Comparison of ENCODE assay signal across 8 cellular contexts in the genomic region with DNA sequence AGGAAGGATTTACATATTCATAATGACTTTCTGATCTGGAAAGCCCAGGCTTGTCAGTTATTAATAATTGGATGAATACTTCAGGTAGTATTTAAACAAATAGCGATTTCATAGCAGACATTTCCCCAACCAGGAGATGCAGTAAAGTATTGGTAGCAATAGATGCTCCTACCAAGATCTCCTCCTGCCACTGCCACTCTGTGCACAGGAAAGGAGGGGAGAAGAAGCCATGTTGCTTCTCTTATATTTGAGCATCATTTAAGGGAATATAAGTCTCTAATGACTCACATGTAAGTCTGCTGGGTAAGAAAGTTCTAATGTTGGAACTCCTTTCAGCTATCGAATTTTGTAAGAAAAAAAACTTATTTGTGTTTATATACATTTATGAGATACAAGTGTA. TPM values are rescaled to one million over a fixed set of nuclear protein-coding genes. Genes with fewer than 3 reads are reported as not detected.
DNase-seq lines count a peak whose midpoint lies in the region; ATAC-seq and TF ChIP-seq lines count a peak whose summit lies in the region.

No MANE protein-coding gene starts in this region.

- H3F3A ChIP-seq in neural progenitor cell (ENCODE audit: low read depth) = peaks cover 22% of the 10 kb centered on the region

- no peak overlapping the region for H2BK15ac ChIP-seq in mesendoderm (replicated peaks; ENCODE audit: low read depth)

- H3K79me2 ChIP-seq in KMS-11 (ENCODE audit: insufficient read depth, low read depth) = peaks cover 26% of the 10 kb centered on the region
- H3K79me2 ChIP-seq in neural progenitor cell (ENCODE audit: low read depth) = no peaks in the 10 kb centered on the region
- H3K79me2 ChIP-seq in mesendoderm (ENCODE audit: control insufficient read depth, insufficient read depth, low read length) = no peaks in the 10 kb centered on the region

- H3K23ac ChIP-seq in mesendoderm (ENCODE audit: low read length) = no peak overlapping the region

- H2AFZ ChIP-seq in KMS-11 (ENCODE audit: low read depth) = peak overlapping the region; percentile 79
- H2AFZ ChIP-seq in neural progenitor cell (replicated peaks) = peak overlapping the region; percentile 18

- H3K9me3 Mint-ChIP-seq in neural progenitor cell = no peaks in the 10 kb centered on the region

- no peak for DNase-seq in BJ (ENCODE audit: low read depth)
- no peak for DNase-seq in caudate nucleus (lab: John Stamatoyannopoulos, UW)
- DNase-seq in neural progenitor cell (ENCODE audit: low spot score) = no peak
- no peak for DNase-seq in mesendoderm
- no peak for DNase-seq in iPS-NIHi11 (ENCODE audit: low spot score)

- H3K27ac Mint-ChIP-seq in neural progenitor cell = no peak overlapping the region

- H3K4me3 ChIP-seq in BJ (ENCODE audit: low read depth, low read length) (peak overlapping the region; percentile 48; the same call in 1 of the 2 replicates), KMS-11 (IDR thresholded peaks at IDR 0.05; ENCODE audit: insufficient read depth, low read depth, low read length) (peak overlapping the region; percentile 54), neural progenitor cell (no peak overlapping the region), mesendoderm (ENCODE audit: low read length) (no peak overlapping the region)

- H3K4me1 ChIP-seq in KMS-11 (ENCODE audit: low read depth, poor library complexity, severe bottlenecking) = peaks cover 41% of the 10 kb centered on the region
- H3K4me1 ChIP-seq in neural progenitor cell = peaks cover 22% of the 10 kb centered on the region
- H3K4me1 ChIP-seq in mesendoderm (ENCODE audit: control insufficient read depth, low read depth, low read length) = peaks cover 15% of the 10 kb centered on the region

- POLR2A ChIA-PET in BJ (lab: Charles Lee) = interaction anchor here (0.7 to 1.0 kb wide), 2 partner anchors 9 to 63 kb away, joined by 3 to 5 read pairs; no protein-coding TSS in a partner anchor

- H2BK120ac ChIP-seq in mesendoderm (ENCODE audit: low read depth, low read length) = no peak overlapping the region

- no peak overlapping the region for H4K8ac ChIP-seq in mesendoderm (ENCODE audit: low read depth, low read length)

- CTCF ChIA-PET in BJ (lab: Yijun Ruan, JAX) = interaction anchor here (0.9 to 1.9 kb wide), 4 partner anchors 9 to 63 kb away, joined by 3 to 6 read pairs (median 4); no protein-coding TSS in a partner anchor

- WGBS in mesendoderm (ENCODE audit: extremely low coverage, insufficient coverage, low lambda C conversion rate) = no CpG with 5 or more reads among the region's 2 CpGs

- H3K4me2 ChIP-seq in KMS-11 = peak overlapping the region; percentile 82
- no peak overlapping the region for H3K4me2 ChIP-seq in neural progenitor cell
- H3K4me2 ChIP-seq in mesendoderm (ENCODE audit: low read length) = no peak overlapping the region

- H3K79me1 ChIP-seq in mesendoderm (ENCODE audit: low read length) = no peaks in the 10 kb centered on the region

- H3K4me1 Mint-ChIP-seq in neural progenitor cell = peaks cover 13% of the 10 kb centered on the region

- no peak overlapping the region for H3K4ac ChIP-seq in mesendoderm (ENCODE audit: low read depth, low read length)

- H3K56ac ChIP-seq in mesendoderm (ENCODE audit: low read length) = no peak overlapping the region

- H4K20me1 ChIP-seq in KMS-11 (ENCODE audit: insufficient read depth) (no peaks in the 10 kb centered on the region), neural progenitor cell (ENCODE audit: low read depth) (no peaks in the 10 kb centered on the region)

- no peak overlapping the region for H2BK5ac ChIP-seq in mesendoderm (ENCODE audit: low read length)

- no peaks in the 10 kb centered on the region for H3K9me3 ChIP-seq in neural progenitor cell (ENCODE audit: low read depth)

- ATAC-seq in GM18505 (IDR thresholded peaks at IDR 0.05; ENCODE audit: unreplicated experiment) = no peak
- no peak for ATAC-seq in HG03196 (IDR thresholded peaks at IDR 0.05; ENCODE audit: unreplicated experiment)

- TF ChIP-seq CTCF in BJ (IDR thresholded peaks at IDR 0.05; ENCODE audit: insufficient read depth, low read depth, low read length) = no peak
- no peak for TF ChIP-seq CTCF in KMS-11 (conservative IDR thresholded peaks at IDR 0.05; ENCODE audit: low read depth, low read length)
- no peak for TF ChIP-seq CTCF in neural progenitor cell (IDR thresholded peaks at IDR 0.05)

- no peak for TF ChIP-seq POLR2A in GM18505 (IDR thresholded peaks at IDR 0.05; ENCODE audit: borderline replicate concordance, extremely low read depth, insufficient read depth, insufficient read length)

- H3K18ac ChIP-seq in mesendoderm (ENCODE audit: low read length) = no peak overlapping the region

- H3K9ac ChIP-seq in KMS-11 (peak overlapping the region; percentile 70; the same call in 1 of the 2 replicates), neural progenitor cell (no peak overlapping the region), mesendoderm (ENCODE audit: low read length) (no peak overlapping the region)

- H3K27me3 Mint-ChIP-seq in neural progenitor cell (ENCODE audit: insufficient read depth, low read depth) = peaks cover 2% of the 10 kb centered on the region

- H3K36me3 Mint-ChIP-seq in neural progenitor cell = no peaks in the 10 kb centered on the region

- H3K27me3 ChIP-seq in BJ (ENCODE audit: control insufficient read depth, insufficient read depth, low read length) (no peaks in the 10 kb centered on the region), KMS-11 (ENCODE audit: insufficient read depth, low read depth) (no peaks in the 10 kb centered on the region; the same call in 1 of the 2 replicates), neural progenitor cell (no peaks in the 10 kb centered on the region), mesendoderm (ENCODE audit: insufficient read depth, low read length, poor library complexity) (no peaks in the 10 kb centered on the region)

- H4K5ac ChIP-seq in mesendoderm (ENCODE audit: low read length) = no peak overlapping the region

- no peak overlapping the region for H2AK5ac ChIP-seq in mesendoderm (ENCODE audit: low read length)

- H3K4me3 Mint-ChIP-seq in neural progenitor cell = no peak overlapping the region

- H3K27ac ChIP-seq in KMS-11 = peak overlapping the region; percentile 66
- H3K27ac ChIP-seq in caudate nucleus (ENCODE audit: low read depth, low read length) = peak overlapping the region; percentile 76
- H3K27ac ChIP-seq in neural progenitor cell = no peak overlapping the region
- H3K27ac ChIP-seq in mesendoderm (ENCODE audit: low read depth, low read length) = no peak overlapping the region

- H3K36me3 ChIP-seq in BJ (ENCODE audit: control insufficient read depth, insufficient read depth, low read length) (0 out of 2 replicates have a peak, but pooled peaks cover 1% of the 10 kb centered on the region), KMS-11 (ENCODE audit: insufficient read depth) (no peaks in the 10 kb centered on the region), neural progenitor cell (no peaks in the 10 kb centered on the region), mesendoderm (ENCODE audit: control insufficient read depth, insufficient read depth, low read length) (no peaks in the 10 kb centered on the region)

RNA-seq across cellular contexts. Expression of gene IFI16, which starts 0.4 kb away (rescaled TPM):
- 81.8 and 129 TPM in 2 replicates for polyA plus RNA-seq in BJ (2011; rRNA removed)
- polyA minus RNA-seq in BJ (2011; rRNA and poly(A)+ RNA removed) = 44.4 and 48.9 TPM in 2 replicates
- 4.0 and 5.4 TPM in 2 replicates for total RNA-seq in neural progenitor cell (ENCODE audit: low replicate concordance)
- 1.6 TPM for polyA plus RNA-seq in mesendoderm (2013, experiment 1 of 2)
- 1.3 TPM for polyA plus RNA-seq in mesendoderm (2013, experiment 2 of 2)

Comparison
In these comparisons a context has a peak if more than half of its experiments do, and no peak if none do; other contexts are left out.
1. H3K4me3 ChIP-seq: peak in BJ (single experiment) and KMS-11 (single experiment); none in neural progenitor cell (single experiment) and mesendoderm (single experiment).
2. H3K27ac ChIP-seq: peak in KMS-11 (single experiment) and caudate nucleus (single experiment); none in neural progenitor cell (single experiment) and mesendoderm (single experiment).